ENCODE assay signal across 37 cellular contexts in genomic region chr15:78110096-78110495, GRCh38. TPM values are rescaled to one million over a fixed set of nuclear protein-coding genes. Genes with fewer than 3 reads are reported as not detected.
"Had no signal": no experiment of that assay in that cellular context is flagged by ENCODE, and none has a peak within 500 bp of the region (broad histone marks: within the 10 kb centered on the region; RNA-seq: fewer than 3 reads in every experiment).

No MANE protein-coding gene starts in this region.

- H3K9me3 ChIP-seq: adrenal gland, body of pancreas, breast epithelium, Peyer's patch had no signal

- H3K9ac ChIP-seq: KMS-11 had no signal

- H3K36me3 ChIP-seq: adrenal gland, breast epithelium, Peyer's patch had no signal

- H3K27me3 ChIP-seq: adrenal gland, body of pancreas, breast epithelium, Peyer's patch had no signal

- H3K27ac ChIP-seq: adrenal gland, body of pancreas, breast epithelium, KMS-11, Peyer's patch, RWPE1, VCaP had no signal

- H3K4me3 ChIP-seq: adrenal gland, body of pancreas, breast epithelium, Peyer's patch had no signal

- H3K4me3 Mint-ChIP-seq: activated naive CD4-positive, alpha-beta T cell treated with anti-CD3 and anti-CD28 coated beads for 36 hours; activated T-cell treated with anti-CD3 and anti-CD28 coated beads, Interleukin-2, amount 50 U/mL, for 4 hours; activated T-helper 1 cell treated with anti-CD3 and anti-CD28 coated beads, Interleukin-12 subunit alpha, Interleukin-12 subunit beta, Interleukin-2, Interleukin-4 antibody, amounts not matched to agents 30 ng/mL and 10 ng/mL and 1 ng/mL, durations not matched to agents 14 hours and 24 hours and 36 hours had no signal

- H3K4me1 ChIP-seq: breast epithelium, Peyer's patch had no signal

- H3K9me3 Mint-ChIP-seq: activated naive CD4-positive, alpha-beta T cell treated with anti-CD3 and anti-CD28 coated beads for 36 hours; activated naive CD4-positive, alpha-beta T cell treated with anti-CD3 and anti-CD28 coated beads, Interleukin-2, amount 50 U/mL, for 72 hours; activated T-cell treated with anti-CD3 and anti-CD28 coated beads, Interleukin-2, amount 50 U/mL, for 4 hours; activated T-helper 1 cell treated with anti-CD3 and anti-CD28 coated beads, Interleukin-12 subunit alpha, Interleukin-12 subunit beta, Interleukin-2, Interleukin-4 antibody, amounts not matched to agents 30 ng/mL and 10 ng/mL and 1 ng/mL, durations not matched to agents 14 hours and 24 hours and 36 hours had no signal

- DNase-seq: activated CD4-positive, alpha-beta T cell treated with anti-CD3 and anti-CD28 coated beads for 1 hour; activated CD4-positive, alpha-beta T cell treated with anti-CD3 and anti-CD28 coated beads for 48 hours; activated CD4-positive, CD25-positive, alpha-beta regulatory T cell; activated CD8-positive, alpha-beta memory T cell treated with anti-CD3 and anti-CD28 coated beads, Interleukin-2, amount 50 U/mL, for 4 hours; activated gamma-delta T cell treated with Interleukin-2 at 50 U/mL for 16 hours; activated naive CD4-positive, alpha-beta T cell treated with anti-CD3 and anti-CD28 coated beads for 36 hours; activated T-cell treated with anti-CD3 and anti-CD28 coated beads for 4 hours; activated T-cell treated with anti-CD3 and anti-CD28 coated beads, Interleukin-2, amount 50 U/mL, for 4 hours; adrenal gland; MM.1S; NCI-H1092 treated with DMSO at 0.1 percent for 48 hours; NCI-H1417; NCI-H146; NCI-H187; NCI-H2029 treated with DMSO at 0.1 percent for 48 hours; NCI-H2107; NCI-H2171; NCI-H510A; NCI-H526; NCI-H748 treated with DMSO at 0.1 percent for 48 hours; NK-92 treated with Interleukin-12 subunit alpha and Interleukin-12 subunit beta, amount 100 ng/mL, for 24 hours; PC-3; Right ventricle myocardium superior; SW 1271; T-helper 1 cell; T-helper 2 cell; T-helper 9 cell had no signal

- H3K36me3 Mint-ChIP-seq: activated naive CD4-positive, alpha-beta T cell treated with anti-CD3 and anti-CD28 coated beads, Interleukin-2, amount 50 U/mL, for 72 hours had no signal

- ATAC-seq: activated naive CD4-positive, alpha-beta T cell treated with anti-CD3 and anti-CD28 coated beads, Interleukin-2, amount 50 U/mL, for 72 hours; activated T-cell treated with anti-CD3 and anti-CD28 coated beads, Interleukin-2, amount 50 U/mL, for 4 hours; body of pancreas; PC-3 had no signal

- H3K27ac Mint-ChIP-seq: activated naive CD4-positive, alpha-beta T cell treated with anti-CD3 and anti-CD28 coated beads for 36 hours; activated naive CD4-positive, alpha-beta T cell treated with anti-CD3 and anti-CD28 coated beads, Interleukin-2, amount 50 U/mL, for 72 hours had no signal

- H3K4me2 ChIP-seq: KMS-11 had no signal

RNA-seq across cellular contexts. Expression of gene SH2D7, which starts 17.7 kb away (rescaled TPM):
- total RNA-seq: activated naive CD4-positive, alpha-beta T cell treated with anti-CD3 and anti-CD28 coated beads for 36 hours; activated naive CD4-positive, alpha-beta T cell treated with anti-CD3 and anti-CD28 coated beads, Interleukin-2, amount 50 U/mL, for 72 hours; activated T-cell treated with anti-CD3 and anti-CD28 coated beads, Interleukin-2, amount 50 U/mL, for 4 hours; activated T-helper 1 cell treated with anti-CD3 and anti-CD28 coated beads, Interleukin-12 subunit alpha, Interleukin-12 subunit beta, Interleukin-2, Interleukin-4 antibody, amounts not matched to agents 30 ng/mL and 10 ng/mL and 1 ng/mL, durations not matched to agents 14 hours and 24 hours and 36 hours; adrenal gland; astrocyte; body of pancreas; breast epithelium; LHCN-M2; PC-3; Right ventricle myocardium superior had no signal
- polyA plus RNA-seq: adrenal gland had no signal
